9 cellular contexts compared by ENCODE assay signal in genomic region chr3:29683306-29683993, GRCh38.
DNase-seq lines count a peak whose midpoint lies in the region; ATAC-seq, FAIRE-seq and TF ChIP-seq lines count a peak whose summit lies in the region.
"Had no signal": no experiment of that assay in that cellular context is flagged by ENCODE, and none has a peak within 500 bp of the region (broad histone marks: within the 10 kb centered on the region; RNA-seq: fewer than 3 reads in every experiment).

No MANE protein-coding gene starts in this region.

- no peak for TF ChIP-seq RAD21 in K562 (CRISPR knock-in tag; conservative IDR thresholded peaks at IDR 0.05 in 1 of 2, IDR thresholded peaks at IDR 0.05 in 1 of 2)

- peaks cover 4% of the 10 kb centered on the region for H3K36me3 Mint-ChIP-seq in neural crest cell (ENCODE audit: low read depth)
- H3K36me3 Mint-ChIP-seq in T-helper 2 cell treated with Interferon-gamma antibody and Interleukin-4, amounts not matched to agents 5 μg/mL and 100 μg/mL, for 36 hours (ENCODE audit: low read depth), result no peaks in the 10 kb centered on the region

- ATAC-seq in HG03175 (IDR thresholded peaks at IDR 0.05; ENCODE audit: unreplicated experiment), result peak; percentile 52
- ATAC-seq in K562, result no peak

- H2AFZ ChIP-seq in K562 (ENCODE audit: low read depth, low read length), result no peak overlapping the region

- POLR2A ChIA-PET in K562 (lab: Yijun Ruan, JAX), result no interaction called here

- H3K4me3 ChIP-seq in K562 (no peak overlapping the region), tibial nerve (no peak overlapping the region)

- H3K36me3 ChIP-seq in K562 (ENCODE audit: control insufficient read depth, insufficient read depth, low read length) (no peaks in the 10 kb centered on the region), tibial nerve (no peaks in the 10 kb centered on the region)

- no peaks in the 10 kb centered on the region for H3K9me1 ChIP-seq in K562 (ENCODE audit: control insufficient read depth, insufficient read depth, low read length)

- CTCF ChIA-PET in K562 (lab: Yijun Ruan, JAX; ENCODE audit: low intra/inter-chr PET ratio), result no interaction called here

- TF ChIP-seq EP300 in K562 (IDR thresholded peaks at IDR 0.05; ENCODE audit: low read length) (no peak), tibial nerve (IDR thresholded peaks at IDR 0.05) (no peak)

- H3K9me3 ChIP-seq in K562 (replicated peaks; ENCODE audit: control insufficient read depth, insufficient read depth, low read depth, low read length) (no peaks in the 10 kb centered on the region; the same call in none of the 2 replicates), tibial nerve (no peaks in the 10 kb centered on the region)

- no peak overlapping the region for H3K4me2 ChIP-seq in K562 (ENCODE audit: insufficient read depth, low read length)

- no peak for DNase-seq in GM19239 (ENCODE audit: insufficient read length, low spot score)
- peak in 1 of 4 experiments; percentile 1 for DNase-seq in K562 (ENCODE audit: extremely low read depth in 1 of 4, low spot score in 3 of 4)
- no peak for DNase-seq in neural crest cell (ENCODE audit: low read depth, low spot score)
- DNase-seq in GDM1 (lab: John Stamatoyannopoulos, UW), result no peak
- DNase-seq in T-helper 2 cell treated with Interferon-gamma antibody and Interleukin-4, amounts not matched to agents 5 μg/mL and 100 μg/mL, for 36 hours (ENCODE audit: low spot score), result no peak
- no peak for DNase-seq in tibial nerve (ENCODE audit: low spot score in 2 of 2)
- no peak for DNase-seq in NCI-H510A treated with DMSO at 0.1 percent for 48 hours (lab: John Stamatoyannopoulos, UW)

- peak overlapping the region; percentile 24 for H3K27ac Mint-ChIP-seq in neural crest cell (ENCODE audit: unreplicated experiment)
- no peak overlapping the region for H3K27ac Mint-ChIP-seq in T-helper 2 cell treated with Interferon-gamma antibody and Interleukin-4, amounts not matched to agents 5 μg/mL and 100 μg/mL, for 36 hours

- BruUV-seq in K562 (replicated peaks; lab: Mats Ljungman, UMichigan), result no TSS peak

- H3K4me3 Mint-ChIP-seq in neural crest cell, result no peak overlapping the region
- H3K4me3 Mint-ChIP-seq in T-helper 2 cell treated with Interferon-gamma antibody and Interleukin-4, amounts not matched to agents 5 μg/mL and 100 μg/mL, for 36 hours, result no peak overlapping the region

- H3K27ac ChIP-seq in K562 (ENCODE audit: extremely low read depth, low read depth, low read length), result no peak overlapping the region
- peak overlapping the region in 2 of 4 donors; percentile 38 to 78 for H3K27ac ChIP-seq in tibial nerve

- no peaks in the 10 kb centered on the region for H3K27me3 Mint-ChIP-seq in neural crest cell (ENCODE audit: low read depth)
- H3K27me3 Mint-ChIP-seq in T-helper 2 cell treated with Interferon-gamma antibody and Interleukin-4, amounts not matched to agents 5 μg/mL and 100 μg/mL, for 36 hours (ENCODE audit: low read depth), result no peaks in the 10 kb centered on the region

- FAIRE-seq in GM19239 (lab: Jason Lieb, UNC), result peak; percentile 33
- FAIRE-seq in K562 (lab: Jason Lieb, UNC), result no peak
- FAIRE-seq: islet of Langerhans had no signal

- H3K4me1 ChIP-seq in K562 (replicated peaks in 1 of 2; ENCODE audit: control insufficient read depth in 2 of 2, insufficient read depth in 2 of 2, low read length in 2 of 2) (no peaks in the 10 kb centered on the region), tibial nerve (peaks cover 0 to 29% (median 0%) of the 10 kb centered on the region in 4 donors)

- H3K27me3 ChIP-seq in K562 (ENCODE audit: control insufficient read depth in 2 of 2, insufficient read depth in 2 of 2, low read length in 2 of 2) (no peaks in the 10 kb centered on the region), tibial nerve (no peaks in the 10 kb centered on the region)

- peaks cover 36% of the 10 kb centered on the region for H3K4me1 Mint-ChIP-seq in neural crest cell
- peaks cover 11% of the 10 kb centered on the region for H3K4me1 Mint-ChIP-seq in T-helper 2 cell treated with Interferon-gamma antibody and Interleukin-4, amounts not matched to agents 5 μg/mL and 100 μg/mL, for 36 hours (ENCODE audit: low read depth)

- TF ChIP-seq CTCF in K562 (IDR thresholded peaks at IDR 0.05 in 2 of 3, conservative IDR thresholded peaks at IDR 0.05 in 1 of 3; ENCODE audit: insufficient read depth in 2 of 3, low read depth in 1 of 3, low read length in 3 of 3) (no peak), neural crest cell (conservative IDR thresholded peaks at IDR 0.05) (no peak), tibial nerve (IDR thresholded peaks at IDR 0.05) (no peak)

- 0% methylated on average over 3 of the region's 3 CpGs for WGBS in K562 (ENCODE audit: insufficient coverage, low coverage, missing lambda C conversion rate)
- WGBS in tibial nerve, 2 donors, result 30 to 38% methylated on average over 3 of the region's 3 CpGs

- no peaks in the 10 kb centered on the region for H4K20me1 ChIP-seq in K562 (replicated peaks; ENCODE audit: control insufficient read depth, insufficient read depth, low read length)

- intact Hi-C loops in K562 (cut with micrococcal nuclease), result no loop called here

- H3K9me3 Mint-ChIP-seq in neural crest cell, result peaks cover 6% of the 10 kb centered on the region
- H3K9me3 Mint-ChIP-seq in T-helper 2 cell treated with Interferon-gamma antibody and Interleukin-4, amounts not matched to agents 5 μg/mL and 100 μg/mL, for 36 hours, result no peaks in the 10 kb centered on the region

- TF ChIP-seq POLR2A in K562 (conservative IDR thresholded peaks at IDR 0.05) (no peak), tibial nerve (IDR thresholded peaks at IDR 0.05) (no peak)

- H3K9ac ChIP-seq in K562 (ENCODE audit: insufficient read depth in 1 of 2, low read depth in 2 of 2, low read length in 2 of 2), result no peak overlapping the region

- no peaks in the 10 kb centered on the region for H3K79me2 ChIP-seq in K562 (ENCODE audit: control insufficient read depth, insufficient read depth, low read length)

- in situ Hi-C loops in K562 (cut with MboI), result no loop called here

TF ChIP-seq in K562, 482 proteins besides CTCF, POLR2A, EP300 and RAD21:
- TF ChIP-seq U2AF1 (optimal IDR thresholded peaks at IDR 0.05; ENCODE audit: low read depth, low read length), result no peak
- TF ChIP-seq SIX5 (IDR thresholded peaks at IDR 0.05; ENCODE audit: borderline replicate concordance in 1 of 2, insufficient read depth in 1 of 2, low read depth in 1 of 2, low read length in 2 of 2), result no peak
- TF ChIP-seq CBX3 (IDR thresholded peaks at IDR 0.05; ENCODE audit: borderline replicate concordance in 1 of 2, low read length in 2 of 2), result no peak
- no peak for TF ChIP-seq CTBP1 (IDR thresholded peaks at IDR 0.05; ENCODE audit: borderline replicate concordance)
- no peak for TF ChIP-seq IRF1 (CRISPR knock-in tag; IDR thresholded peaks at IDR 0.05; ENCODE audit: borderline replicate concordance)
- TF ChIP-seq NFE2 (IDR thresholded peaks at IDR 0.05; ENCODE audit: low read depth), result 0 out of 2 replicates have a peak, but pooled peaks have one; percentile 17
- TF ChIP-seq CBFB (CRISPR knock-in tag; IDR thresholded peaks at IDR 0.05), result no peak
- TF ChIP-seq YY1 (IDR thresholded peaks at IDR 0.05; ENCODE audit: borderline replicate concordance in 1 of 3, control insufficient read depth in 1 of 3, extremely low read depth in 1 of 3, insufficient read depth in 3 of 3, insufficient read length in 1 of 3, insufficient replicate concordance in 2 of 3, low read depth in 1 of 3, low read length in 2 of 3), result no peak
- no peak for TF ChIP-seq DIDO1 (tag; IDR thresholded peaks at IDR 0.05; ENCODE audit: low read depth)
- peak; percentile 36; the same call in 1 of the 2 replicates for TF ChIP-seq MAFF (IDR thresholded peaks at IDR 0.05; ENCODE audit: low read length)
- peak; percentile 77 for TF ChIP-seq MAFG (tag; conservative IDR thresholded peaks at IDR 0.05)
- peak; percentile 22; the same call in 1 of the 2 replicates for TF ChIP-seq NFE2L1 (tag; IDR thresholded peaks at IDR 0.05; ENCODE audit: borderline replicate concordance, low read depth)
- TF ChIP-seq PKNOX1 (IDR thresholded peaks at IDR 0.05), result peak; percentile 48
- no peak for TF ChIP-seq ZNF583 (CRISPR knock-in tag; IDR thresholded peaks at IDR 0.05)
